ENCODE assay signal across 8 cellular contexts in the genomic region with DNA sequence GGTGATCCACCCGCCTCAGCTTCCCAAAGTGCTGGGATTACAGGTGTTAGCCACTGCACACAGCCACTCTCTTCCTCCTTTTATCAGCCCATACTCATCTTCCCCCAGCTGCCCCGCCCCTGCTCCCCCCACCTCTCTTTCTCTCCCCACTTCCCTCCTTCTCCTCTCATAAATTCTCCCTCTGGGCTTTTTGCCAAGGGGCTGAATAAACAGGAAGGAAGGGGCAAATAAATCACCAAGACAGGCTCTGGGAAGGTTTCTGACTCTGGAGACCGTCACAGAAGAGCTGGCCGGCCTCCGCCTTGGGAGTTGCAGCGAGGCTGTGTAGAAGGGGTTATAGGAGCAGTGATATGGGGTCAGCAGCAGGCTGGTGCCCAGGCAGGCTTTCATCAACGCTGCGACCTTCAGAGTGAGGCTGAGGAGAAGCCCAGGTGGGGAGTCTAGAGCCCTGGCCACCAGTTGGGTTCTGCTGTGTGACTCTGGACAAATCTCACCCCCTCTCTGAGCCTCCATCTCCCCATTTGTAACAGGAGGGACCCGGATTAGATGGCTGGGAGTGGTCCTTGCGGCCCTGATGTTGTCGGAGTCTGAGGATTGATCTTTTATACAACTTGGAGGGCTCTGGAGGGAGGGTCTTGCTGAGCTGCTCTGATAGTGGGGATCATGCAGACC.
DNase-seq lines count a peak whose midpoint lies in the region; ATAC-seq and TF ChIP-seq lines count a peak whose summit lies in the region.

No MANE protein-coding gene starts in this region.

- ATAC-seq in GM18498 (IDR thresholded peaks at IDR 0.05; ENCODE audit: unreplicated experiment) (no peak), GM18907 (IDR thresholded peaks at IDR 0.05; ENCODE audit: unreplicated experiment) (no peak), GM18861 (IDR thresholded peaks at IDR 0.05; ENCODE audit: unreplicated experiment) (no peak), GM18868 (IDR thresholded peaks at IDR 0.05; ENCODE audit: unreplicated experiment) (no peak)

- H3K27me3 ChIP-seq in kidney epithelial cell (ENCODE audit: control insufficient read depth, insufficient read depth, low read length), result peaks cover 5% of the 10 kb centered on the region

- no peaks in the 10 kb centered on the region for H3K36me3 ChIP-seq in kidney epithelial cell (ENCODE audit: control insufficient read depth, insufficient read depth, low read length)

- no peak overlapping the region for H3K4me3 ChIP-seq in kidney epithelial cell (ENCODE audit: low read depth, low read length)

- no peak for TF ChIP-seq CTCF in C4-2B (conservative IDR thresholded peaks at IDR 0.05)
- no peak for TF ChIP-seq CTCF in kidney epithelial cell (IDR thresholded peaks at IDR 0.05; ENCODE audit: insufficient read depth, low read length, poor library complexity, severe bottlenecking)

- H3K27ac ChIP-seq in C4-2B, result peak overlapping the region; percentile 64

- DNase-seq in NCI-H1092 (lab: John Stamatoyannopoulos, UW) (peak; percentile 93), SKM-1 treated with dmso at 0.1 percent for 144 hours (lab: John Stamatoyannopoulos, UW; ENCODE audit: unreplicated experiment) (peak; percentile 81), kidney epithelial cell (ENCODE audit: low read depth) (peak; percentile 71)
